Comparison of ENCODE assay signal across 10 cellular contexts in the genomic region with DNA sequence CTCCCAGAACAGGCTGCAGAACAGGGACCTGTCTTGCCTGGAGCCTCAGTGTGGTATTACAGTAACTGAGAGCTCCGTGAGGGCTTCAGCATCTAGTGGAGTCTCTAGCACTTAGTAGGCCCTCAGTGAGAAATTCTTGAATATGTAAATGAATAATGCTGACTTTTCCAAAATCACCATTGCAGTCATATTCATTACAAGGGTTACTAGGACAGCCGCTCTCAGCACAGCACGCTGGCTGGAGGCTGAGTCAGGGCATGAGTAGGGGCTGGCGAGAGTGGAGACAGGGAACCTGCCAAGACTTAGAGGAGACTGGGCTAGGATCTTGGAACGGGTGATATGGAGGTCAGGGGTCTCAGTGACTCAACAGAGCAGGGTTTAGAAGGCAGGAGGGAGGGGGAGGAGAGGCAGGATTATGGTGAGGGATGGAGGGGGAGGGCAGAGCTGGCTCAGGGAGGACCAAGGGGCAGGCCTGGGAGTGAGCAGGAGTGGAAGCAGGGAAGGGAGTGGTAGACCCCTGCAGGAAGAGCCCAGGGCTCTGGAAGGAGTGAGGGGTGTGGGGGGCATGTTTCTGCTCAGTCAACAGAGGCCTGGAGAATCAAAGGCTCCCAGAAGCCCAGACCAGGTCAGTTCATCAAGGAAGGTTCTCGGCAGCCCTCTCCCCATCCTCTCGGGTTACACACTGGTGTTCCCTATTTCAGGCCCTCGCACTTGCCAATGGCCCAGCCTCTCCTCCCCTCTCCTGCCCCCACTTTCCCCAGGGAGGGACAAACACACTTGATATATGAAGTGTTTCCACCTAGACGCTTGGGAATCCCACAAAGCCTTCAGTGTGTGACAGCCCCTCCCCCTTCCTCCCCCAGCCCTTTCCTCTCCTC. TPM values are rescaled to one million over a fixed set of nuclear protein-coding genes. Genes with fewer than 3 reads are reported as not detected.
DNase-seq lines count a peak whose midpoint lies in the region; ATAC-seq and TF ChIP-seq lines count a peak whose summit lies in the region.
"Had no signal": no experiment of that assay in that cellular context is flagged by ENCODE, and none has a peak within 500 bp of the region (broad histone marks: within the 10 kb centered on the region; RNA-seq: fewer than 3 reads in every experiment).

No MANE protein-coding gene starts in this region.

- peak overlapping the region; percentile 88 for H2BK12ac ChIP-seq in trophoblast cell (ENCODE audit: low read length)

- H3K27ac ChIP-seq in fibroblast of lung (ENCODE audit: insufficient read depth, low read length) (peak overlapping the region; percentile 61), trophoblast cell (ENCODE audit: low read depth, low read length) (peak overlapping the region; percentile 95)

- TF ChIP-seq CTCF in fibroblast of lung (conservative IDR thresholded peaks at IDR 0.05 in 1 of 2, IDR thresholded peaks at IDR 0.05 in 1 of 2; ENCODE audit: low read depth in 1 of 2, low read length in 2 of 2) = no peak

- peaks cover 44% of the 10 kb centered on the region for H3K79me1 ChIP-seq in trophoblast cell (ENCODE audit: low read length)

- H3K4me2 ChIP-seq in fibroblast of lung (ENCODE audit: extremely low read depth, insufficient read depth, low read length) (peak overlapping the region; percentile 45), trophoblast cell (ENCODE audit: low read length) (peak overlapping the region; percentile 40)

- H3K18ac ChIP-seq in trophoblast cell (ENCODE audit: low read length) = peak overlapping the region; percentile 49

- H3K4me1 ChIP-seq in fibroblast of lung (ENCODE audit: control insufficient read depth, extremely low read depth, insufficient read depth, low read length) (peaks cover 16% of the 10 kb centered on the region), trophoblast cell (ENCODE audit: control insufficient read depth in 1 of 2, insufficient read depth in 2 of 2, low read length in 2 of 2) (peaks cover 35 to 44% of the 10 kb centered on the region in 2 experiments)

- no peaks in the 10 kb centered on the region for H4K20me1 ChIP-seq in fibroblast of lung (ENCODE audit: control insufficient read depth, extremely low read depth, insufficient read depth, low read length)

- H3K4ac ChIP-seq in trophoblast cell (ENCODE audit: low read depth, low read length) = peak overlapping the region; percentile 47

- H3K4me3 ChIP-seq in fibroblast of lung (replicated peaks in 1 of 4; ENCODE audit: control extremely low read depth in 1 of 4, insufficient read depth in 1 of 4, low read depth in 3 of 4, low read length in 4 of 4) (peak overlapping the region; percentile 4 to 19 (median 8)), trophoblast cell (ENCODE audit: low read depth, low read length) (no peak overlapping the region)

- H3K23ac ChIP-seq in trophoblast cell (ENCODE audit: low read length) = no peak overlapping the region

- H3K36me3 ChIP-seq in fibroblast of lung (ENCODE audit: control insufficient read depth, insufficient read depth, low read length) = no peaks in the 10 kb centered on the region
- H3K36me3 ChIP-seq in trophoblast cell (ENCODE audit: control insufficient read depth in 1 of 2, insufficient read depth in 2 of 2, low read length in 2 of 2) = no peaks in the 10 kb centered on the region

- H2BK5ac ChIP-seq in trophoblast cell (ENCODE audit: low read depth, low read length, poor library complexity) = peak overlapping the region; percentile 96

- H3K79me2 ChIP-seq in fibroblast of lung (ENCODE audit: control insufficient read depth, insufficient read depth, low read length) = no peaks in the 10 kb centered on the region
- H3K79me2 ChIP-seq in trophoblast cell (ENCODE audit: control insufficient read depth, insufficient read depth, low read length, poor library complexity) = peaks cover 7% of the 10 kb centered on the region

- no CpG with 5 or more reads among the region's 9 CpGs for WGBS in trophoblast cell (ENCODE audit: extremely low coverage, insufficient coverage, insufficient read length)

- H4K91ac ChIP-seq in trophoblast cell (ENCODE audit: low read depth, low read length) = peak overlapping the region; percentile 99

- peaks cover 5% of the 10 kb centered on the region for H3K27me3 ChIP-seq in fibroblast of lung (ENCODE audit: control insufficient read depth, insufficient read depth, low read length)
- H3K27me3 ChIP-seq in trophoblast cell (ENCODE audit: insufficient read depth, low read length) = no peaks in the 10 kb centered on the region

- peak overlapping the region; percentile 49 for H3K14ac ChIP-seq in trophoblast cell (ENCODE audit: low read length)

- H3K9ac ChIP-seq in fibroblast of lung (ENCODE audit: insufficient read depth, low read length) (no peak overlapping the region), trophoblast cell (ENCODE audit: low read length) (no peak overlapping the region)

- peak; percentile 31 for DNase-seq in DMS79 (lab: John Stamatoyannopoulos, UW)
- DNase-seq in NCI-H82 treated with DMSO at 0.1 percent for 48 hours (lab: John Stamatoyannopoulos, UW; ENCODE audit: unreplicated experiment) = peak; percentile 58
- peak; percentile 98 to 100 for DNase-seq in fibroblast of lung (ENCODE audit: low read depth in 2 of 2)
- DNase-seq in trophoblast cell = peak in 1 of 2 donors; percentile 11
- no peak for DNase-seq in cerebellum (ENCODE audit: low spot score)
- DNase-seq in NCI-H526 (lab: John Stamatoyannopoulos, UW) = no peak
- no peak for DNase-seq in activated T-cell treated with anti-CD3 and anti-CD28 coated beads for 4 hours
- DNase-seq: immature natural killer cell; stimulated activated naive CD4-positive, alpha-beta T cell treated with Interleukin-2 at 50 U/mL for 16 hours had no signal

- peak overlapping the region; percentile 4 for H4K12ac ChIP-seq in trophoblast cell (ENCODE audit: low read depth, low read length)

- H2AK5ac ChIP-seq in trophoblast cell (ENCODE audit: low read length) = peak overlapping the region; percentile 27

- peak overlapping the region; percentile 90 for H4K8ac ChIP-seq in trophoblast cell (ENCODE audit: low read depth, low read length)

- H2AFZ ChIP-seq in fibroblast of lung (ENCODE audit: low read length) = peak overlapping the region; percentile 73
- no peak overlapping the region for H2AFZ ChIP-seq in trophoblast cell (ENCODE audit: insufficient read depth, low read length, poor library complexity)

- peak overlapping the region; percentile 92 for H2BK120ac ChIP-seq in trophoblast cell (ENCODE audit: insufficient read depth, low read length, poor library complexity)

- H3K9me3 ChIP-seq in fibroblast of lung (ENCODE audit: control insufficient read depth, insufficient read depth, low read depth, low read length) = no peaks in the 10 kb centered on the region
- no peaks in the 10 kb centered on the region for H3K9me3 ChIP-seq in trophoblast cell (ENCODE audit: insufficient read depth, low read depth, low read length)

- no peak for ATAC-seq in HG02852 (IDR thresholded peaks at IDR 0.05; ENCODE audit: unreplicated experiment)

RNA-seq across cellular contexts. Expression of gene FZD2, which starts 42.3 kb away (rescaled TPM):
- total RNA-seq in fibroblast of lung = 14.6 and 20.3 TPM in 2 replicates
- polyA plus RNA-seq in fibroblast of lung = 14.0 and 23.2 TPM in 2 replicates
- polyA plus RNA-seq in fibroblast of lung (2012) = 24.6 and 32.2 TPM in 2 replicates
- 23.3 and 44.3 TPM in 2 replicates for polyA minus RNA-seq in fibroblast of lung (ENCODE audit: low replicate concordance)
- 24.1 and 24.3 TPM in 2 replicates for polyA plus RNA-seq in trophoblast cell (2013)
- total RNA-seq in cerebellum = 4.4 TPM

RNA-seq across cellular contexts. Expression of gene MEIOC, which starts 56.7 kb away (rescaled TPM):
- total RNA-seq in fibroblast of lung (under 0.01 TPM in 1 of 2 replicates, not detected in the other), cerebellum (not detected)
- 0.07 and 0.08 TPM in 2 replicates for polyA plus RNA-seq in fibroblast of lung
- 0.36 and 0.42 TPM in 2 replicates for polyA plus RNA-seq in fibroblast of lung (2012)
- polyA minus RNA-seq in fibroblast of lung (ENCODE audit: low replicate concordance) = not detected in 2 replicates
- polyA plus RNA-seq in trophoblast cell (2013) = 0.14 and 0.29 TPM in 2 replicates

Comparison
In these comparisons a context has a peak if more than half of its experiments do, and no peak if none do; other contexts are left out.
1. DNase-seq: peak in DMS79 (single experiment), NCI-H82 treated with DMSO at 0.1 percent for 48 hours (single experiment) and fibroblast of lung (2 of 2); none in cerebellum (single experiment), NCI-H526 (0 of 2) and activated T-cell treated with anti-CD3 and anti-CD28 coated beads for 4 hours (single experiment).